Comparison of ENCODE assay signal across 11 cellular contexts in the genomic region with DNA sequence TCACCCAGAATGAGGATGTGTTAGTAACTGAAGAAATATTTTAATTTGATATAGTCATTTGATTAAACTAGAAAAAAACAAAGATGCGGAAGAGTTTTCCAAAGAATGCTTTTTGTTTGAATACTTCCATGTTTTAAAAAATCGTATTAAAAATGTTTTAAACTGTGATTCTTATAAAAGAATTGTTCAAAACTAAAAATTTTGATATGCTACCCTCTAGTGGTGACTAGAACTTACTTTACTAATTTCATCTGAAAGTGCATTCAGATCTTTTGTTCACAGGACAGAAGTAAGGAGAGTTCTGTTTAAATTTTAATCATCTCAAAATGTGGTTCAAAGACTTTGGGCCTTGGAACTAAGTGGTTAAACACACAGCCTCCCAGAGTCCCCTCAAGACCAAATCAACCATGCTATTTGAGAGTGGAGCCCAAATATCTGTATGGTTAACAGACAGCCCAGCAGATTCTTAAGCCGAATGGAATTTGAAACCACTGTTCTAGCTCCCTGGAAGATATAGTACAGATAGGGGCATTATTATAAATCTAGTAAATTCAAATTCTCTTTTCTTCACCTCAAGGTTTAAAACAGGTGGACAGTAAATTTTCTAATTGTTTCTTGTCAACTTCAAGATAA. TPM values are rescaled to one million over a fixed set of nuclear protein-coding genes. Genes with fewer than 3 reads are reported as not detected.
DNase-seq lines count a peak whose midpoint lies in the region; ATAC-seq and TF ChIP-seq lines count a peak whose summit lies in the region.
"Had no signal": no experiment of that assay in that cellular context is flagged by ENCODE, and none has a peak within 500 bp of the region (broad histone marks: within the 10 kb centered on the region; RNA-seq: fewer than 3 reads in every experiment).

No MANE protein-coding gene starts in this region.

- no peak overlapping the region for H2AFZ ChIP-seq in IMR-90 (replicated peaks; ENCODE audit: low read length, poor library complexity)
- no peak overlapping the region for H2AFZ ChIP-seq in mesenchymal stem cell (ENCODE audit: low read depth, low read length)

- no peak overlapping the region for H3K4me3 Mint-ChIP-seq in Calu3 (ENCODE audit: low read depth, unreplicated experiment)
- H3K4me3 Mint-ChIP-seq: activated naive CD8-positive, alpha-beta T cell; stimulated activated naive CD8-positive, alpha-beta T cell treated with anti-CD3 and anti-CD28 coated beads, Interleukin-15, Interleukin-2, amounts not matched to agents 100 ng/mL and 50 ng/mL, for 24 hours had no signal

- H3K4me3 ChIP-seq in IMR-90 (ENCODE audit: insufficient read depth, low read depth, low read length) (no peak overlapping the region), adrenal gland (no peak overlapping the region), right lobe of liver (no peak overlapping the region), mesenchymal stem cell (ENCODE audit: insufficient read depth in 1 of 2, low read depth in 1 of 2, low read length in 2 of 2) (no peak overlapping the region)

- no peak overlapping the region for H2BK12ac ChIP-seq in mesenchymal stem cell (ENCODE audit: low read length in 2 of 2)

- H2BK15ac ChIP-seq in IMR-90 (ENCODE audit: low read depth, low read length), result no peak overlapping the region
- no peak overlapping the region for H2BK15ac ChIP-seq in mesenchymal stem cell (ENCODE audit: low read depth, poor library complexity, severe bottlenecking)

- no TSS peak for BruUV-seq in Calu3 (replicated peaks; lab: Mats Ljungman, UMichigan)
- BruUV-seq in IMR-90 (replicated peaks; lab: Mats Ljungman, UMichigan), result no TSS peak

- no peak overlapping the region for H3K4me2 ChIP-seq in IMR-90 (ENCODE audit: low read depth, low read length)
- H3K4me2 ChIP-seq in mesenchymal stem cell (ENCODE audit: low read length, poor library complexity, severe bottlenecking), result no peak overlapping the region

- H2AK5ac ChIP-seq in IMR-90 (ENCODE audit: low read depth, low read length) (no peak overlapping the region), mesenchymal stem cell (ENCODE audit: low read length, severe bottlenecking) (no peak overlapping the region)

- H2BK20ac ChIP-seq in IMR-90 (ENCODE audit: low read depth, low read length), result no peak overlapping the region

- no peaks in the 10 kb centered on the region for H3K36me3 ChIP-seq in IMR-90 (ENCODE audit: control insufficient read depth, insufficient read depth, low read length)
- H3K36me3 ChIP-seq in adrenal gland (replicated peaks in 1 of 2), result no peaks in the 10 kb centered on the region
- no peaks in the 10 kb centered on the region for H3K36me3 ChIP-seq in right lobe of liver
- no peaks in the 10 kb centered on the region for H3K36me3 ChIP-seq in mesenchymal stem cell (ENCODE audit: control insufficient read depth in 1 of 2, insufficient read depth in 2 of 2, low read depth in 1 of 2, low read length in 2 of 2)

- H3K18ac ChIP-seq in IMR-90 (ENCODE audit: low read depth, low read length) (no peak overlapping the region), mesenchymal stem cell (ENCODE audit: low read depth in 1 of 2, low read length in 2 of 2) (no peak overlapping the region)

- WGBS in IMR-90 (ENCODE audit: extremely low coverage in 2 of 2, insufficient read length in 1 of 2), 2 experiments, result no CpG with 5 or more reads among the region's 3 CpGs
- 57 to 65% (median 61%) methylated on average over 3 of the region's 3 CpGs for WGBS in adrenal gland, 4 donors
- 48% methylated on average over 3 of the region's 3 CpGs for WGBS in right lobe of liver (ENCODE audit: insufficient coverage, low coverage, low lambda C conversion rate, missing lambda C conversion rate)
- WGBS in mesenchymal stem cell, result no CpG with 5 or more reads among the region's 3 CpGs

- H3K79me1 ChIP-seq in IMR-90 (ENCODE audit: low read depth in 1 of 2, low read length in 2 of 2) (no peaks in the 10 kb centered on the region), mesenchymal stem cell (replicated peaks; ENCODE audit: low read length, poor library complexity, severe bottlenecking) (no peaks in the 10 kb centered on the region)

- H3K27ac ChIP-seq in IMR-90 (ENCODE audit: insufficient read depth, low read length), result no peak overlapping the region
- no peak overlapping the region for H3K27ac ChIP-seq in adrenal gland
- H3K27ac ChIP-seq in right lobe of liver, result no peak overlapping the region
- no peak overlapping the region for H3K27ac ChIP-seq in mesenchymal stem cell (ENCODE audit: low read length, poor library complexity, severe bottlenecking)

- H4K20me1 ChIP-seq in IMR-90 (ENCODE audit: insufficient read depth, low read length), result no peaks in the 10 kb centered on the region

- CTCF ChIA-PET in Calu3 (lab: Charles Lee) (interaction anchor here (0.7 to 1.2 kb wide), 2 partner anchors 359 to 1905 kb away, joined by 3 to 4 read pairs; no protein-coding TSS in a partner anchor), IMR-90 (lab: Yijun Ruan, JAX) (interaction anchor here (1.0 kb wide), 1 partner anchor 14 kb away, joined by 3 read pairs; no protein-coding TSS in a partner anchor)

- POLR2A ChIA-PET in IMR-90 (lab: Charles Lee; ENCODE audit: unreplicated experiment), result no interaction called here

- no peaks in the 10 kb centered on the region for H3K9me3 ChIP-seq in IMR-90 (ENCODE audit: control insufficient read depth, insufficient read depth, low read length)
- H3K9me3 ChIP-seq in adrenal gland (replicated peaks in 1 of 3), result no peaks in the 10 kb centered on the region
- H3K9me3 ChIP-seq in right lobe of liver, result no peaks in the 10 kb centered on the region
- no peaks in the 10 kb centered on the region for H3K9me3 ChIP-seq in mesenchymal stem cell (ENCODE audit: control insufficient read depth, low read length)

- H3K56ac ChIP-seq in IMR-90 (ENCODE audit: extremely low read depth, insufficient read depth, low read length), result no peak overlapping the region

- H4K8ac ChIP-seq in IMR-90 (ENCODE audit: low read depth in 2 of 2, low read length in 2 of 2) (no peak overlapping the region), mesenchymal stem cell (ENCODE audit: low read length) (no peak overlapping the region)

- peak; percentile 20 for TF ChIP-seq CTCF in Calu3 (IDR thresholded peaks at IDR 0.05; ENCODE audit: unreplicated experiment)
- peak; percentile 38 for TF ChIP-seq CTCF in IMR-90 (conservative IDR thresholded peaks at IDR 0.05; ENCODE audit: low read depth, low read length)
- TF ChIP-seq CTCF in adrenal gland (IDR thresholded peaks at IDR 0.05), result peak in 4 of 6 experiments; percentile 21 to 47 (median 25)
- peak in 3 of 4 donors; percentile 34 to 51 (median 46) for TF ChIP-seq CTCF in right lobe of liver (IDR thresholded peaks at IDR 0.05)

- no peaks in the 10 kb centered on the region for H3K36me3 Mint-ChIP-seq in Calu3 (ENCODE audit: insufficient read depth, unreplicated experiment)
- H3K36me3 Mint-ChIP-seq: activated naive CD8-positive, alpha-beta T cell had no signal

- ATAC-seq in IMR-90 (ENCODE audit: low read depth) (no peak), right lobe of liver (no peak), HG02938 (IDR thresholded peaks at IDR 0.05; ENCODE audit: unreplicated experiment) (no peak), HG03354 (IDR thresholded peaks at IDR 0.05; ENCODE audit: poor library complexity, severe bottlenecking, unreplicated experiment) (no peak), GM19395 (IDR thresholded peaks at IDR 0.05; ENCODE audit: unreplicated experiment) (no peak)

- H3K4me1 Mint-ChIP-seq in Calu3 (ENCODE audit: low read depth, unreplicated experiment), result peaks cover 7% of the 10 kb centered on the region

- H4K91ac ChIP-seq in IMR-90 (ENCODE audit: insufficient read depth, low read depth, low read length) (no peak overlapping the region), mesenchymal stem cell (ENCODE audit: low read length) (no peak overlapping the region)

- no peak overlapping the region for H3K27ac Mint-ChIP-seq in Calu3 (ENCODE audit: unreplicated experiment)
- H3K27ac Mint-ChIP-seq: activated naive CD8-positive, alpha-beta T cell; stimulated activated naive CD8-positive, alpha-beta T cell treated with anti-CD3 and anti-CD28 coated beads, Interleukin-15, Interleukin-2, amounts not matched to agents 100 ng/mL and 50 ng/mL, for 24 hours had no signal

- H3K4ac ChIP-seq in IMR-90 (ENCODE audit: low read depth, low read length) (no peak overlapping the region), mesenchymal stem cell (ENCODE audit: low read depth in 1 of 2, low read length in 2 of 2) (no peak overlapping the region)

- DNase-seq in Calu3, result no peak
- DNase-seq in IMR-90, result peak; percentile 5
- no peak for DNase-seq in adrenal gland
- DNase-seq in right lobe of liver, result no peak
- no peak for DNase-seq in mesenchymal stem cell
- DNase-seq: T1000 had no signal

- no peaks in the 10 kb centered on the region for H3K27me3 Mint-ChIP-seq in Calu3 (ENCODE audit: unreplicated experiment)
- H3K27me3 Mint-ChIP-seq: activated naive CD8-positive, alpha-beta T cell; stimulated activated naive CD8-positive, alpha-beta T cell treated with anti-CD3 and anti-CD28 coated beads, Interleukin-15, Interleukin-2, amounts not matched to agents 100 ng/mL and 50 ng/mL, for 24 hours had no signal

- TF ChIP-seq POLR2A in IMR-90 (IDR thresholded peaks at IDR 0.05; ENCODE audit: low read depth, low read length) (no peak), adrenal gland (IDR thresholded peaks at IDR 0.05) (no peak), right lobe of liver (IDR thresholded peaks at IDR 0.05) (no peak)

- H3K9ac ChIP-seq in IMR-90 (ENCODE audit: low read depth, low read length) (no peak overlapping the region), mesenchymal stem cell (ENCODE audit: low read length) (no peak overlapping the region)

- H2BK5ac ChIP-seq in IMR-90 (ENCODE audit: low read depth, low read length, poor library complexity, severe bottlenecking) (no peak overlapping the region), mesenchymal stem cell (ENCODE audit: low read depth, low read length, poor library complexity, severe bottlenecking) (no peak overlapping the region)

- H3K23ac ChIP-seq in IMR-90 (ENCODE audit: low read depth, low read length), result no peak overlapping the region
- no peak overlapping the region for H3K23ac ChIP-seq in mesenchymal stem cell (ENCODE audit: low read length in 2 of 2)

- H2AK9ac ChIP-seq in IMR-90 (replicated peaks; ENCODE audit: low read depth, low read length, poor library complexity), result no peak overlapping the region

- no peaks in the 10 kb centered on the region for H3K9me3 Mint-ChIP-seq in Calu3 (ENCODE audit: low read depth, unreplicated experiment)

- dilution Hi-C loops in IMR-90 (cut with HindIII; ENCODE audit: low sequenced_read_pairs, unreplicated experiment), result no loop called here

- H2BK120ac ChIP-seq in IMR-90 (ENCODE audit: low read depth, low read length) (no peak overlapping the region), mesenchymal stem cell (ENCODE audit: low read depth, low read length) (no peak overlapping the region)

- intact Hi-C loops in Calu3 (cut with micrococcal nuclease; ENCODE audit: unreplicated experiment) (loop anchor here (1.0 to 5.0 kb wide), 2 partner anchors 99 to 611 kb away; no protein-coding TSS in a partner anchor), IMR-90 (cut with micrococcal nuclease) (loop anchor here (1.0 to 10.0 kb wide), 3 partner anchors 566 to 898 kb away; no protein-coding TSS in a partner anchor), adrenal gland (cut with DNase I) (loop anchor here in 1 of 2 donors (10.0 kb wide), 2 partner anchors 568 to 608 kb away; no protein-coding TSS in a partner anchor), right lobe of liver (cut with DNase I) (no loop called here)

- no peaks in the 10 kb centered on the region for H3K9me1 ChIP-seq in IMR-90 (ENCODE audit: insufficient read depth, low read length)

- in situ Hi-C loops in IMR-90 (cut with MboI; ENCODE audit: low sequenced_read_pairs), result loop anchor here (5.0 to 25.0 kb wide), 3 partner anchors 104 to 1021 kb away; no protein-coding TSS in a partner anchor

- H3K27me3 ChIP-seq in IMR-90 (ENCODE audit: control insufficient read depth, insufficient read depth, low read length), result no peaks in the 10 kb centered on the region
- H3K27me3 ChIP-seq in adrenal gland, result no peaks in the 10 kb centered on the region
- no peaks in the 10 kb centered on the region for H3K27me3 ChIP-seq in right lobe of liver
- H3K27me3 ChIP-seq in mesenchymal stem cell (ENCODE audit: control insufficient read depth in 1 of 2, insufficient read depth in 1 of 2, low read length in 2 of 2), result no peaks in the 10 kb centered on the region

- TF ChIP-seq RAD21 in IMR-90 (IDR thresholded peaks at IDR 0.05; ENCODE audit: low read length), result no peak

- H3K14ac ChIP-seq in IMR-90 (replicated peaks; ENCODE audit: low read depth, low read length), result no peak overlapping the region
- H3K14ac ChIP-seq in mesenchymal stem cell (ENCODE audit: low read length in 2 of 2), result no peak overlapping the region

- no peak overlapping the region for H4K5ac ChIP-seq in IMR-90 (ENCODE audit: low read depth, low read length)

- H3K4me1 ChIP-seq in IMR-90 (ENCODE audit: control insufficient read depth, insufficient read depth, low read length), result no peaks in the 10 kb centered on the region
- H3K4me1 ChIP-seq in adrenal gland (replicated peaks in 1 of 2), result no peaks in the 10 kb centered on the region
- no peaks in the 10 kb centered on the region for H3K4me1 ChIP-seq in right lobe of liver
- H3K4me1 ChIP-seq in mesenchymal stem cell (ENCODE audit: control insufficient read depth, insufficient read depth, low read depth, low read length), result no peaks in the 10 kb centered on the region

RNA-seq across cellular contexts. Expression of gene SYNPR, which starts 45.2 kb away (rescaled TPM):
- total RNA-seq in Calu3 (2022) (0.90 TPM in 1 of 2 replicates, not detected in the other), IMR-90 (2012; rRNA removed) (not detected in 2 replicates), adrenal gland (1 to 10 TPM in 1 of 8 donors, under 1 TPM in 1, not detected in 6; 0.25 to 1.4 TPM), right lobe of liver (not detected)
- polyA plus RNA-seq in IMR-90 (2012; rRNA removed) (not detected in 2 replicates), adrenal gland (under 1 TPM in 2 of 3 donors, not detected in 1; 0.03 to 0.22 TPM)
- not detected in 2 replicates for polyA plus RNA-seq in IMR-90 (2012; cell fraction: cytosol; rRNA removed)
- not detected in 2 replicates for polyA plus RNA-seq in IMR-90 (2012; cell fraction: nucleus; rRNA removed; ENCODE audit: low replicate concordance)
- not detected for polyA plus RNA-seq in mesenchymal stem cell (2013, experiment 1 of 2)
- polyA plus RNA-seq in mesenchymal stem cell (2013, experiment 2 of 2), result not detected

Comparison
In these comparisons a context has a peak if more than half of its experiments do, and no peak if none do; other contexts are left out.
1. intact Hi-C loops: an anchor here in Calu3 (1.0 to 5.0 kb wide) and IMR-90 (1.0 to 10.0 kb wide); none called in right lobe of liver.